1 cellular context compared by ENCODE assay signal in the genomic region with DNA sequence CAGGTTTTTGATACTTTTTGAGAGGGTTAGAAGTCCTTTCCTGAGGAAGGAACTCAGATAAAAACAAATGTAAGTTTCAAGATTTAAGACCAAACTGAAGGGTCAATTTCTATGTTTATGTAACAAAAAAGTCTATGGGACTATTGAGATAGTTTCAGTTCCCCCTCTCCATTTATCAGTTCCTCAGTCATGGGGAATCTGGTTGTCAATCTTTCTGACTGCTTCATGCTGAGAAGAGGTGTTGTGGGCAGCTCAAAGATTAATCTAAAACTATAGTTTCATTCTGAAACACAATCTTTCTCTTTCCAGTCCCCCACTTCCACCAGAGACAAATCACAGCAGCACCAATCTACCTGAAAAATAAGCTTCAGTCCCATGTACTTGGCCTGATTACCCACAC.
TF ChIP-seq lines count a peak whose summit lies in the region.

No MANE protein-coding gene starts in this region.

TF ChIP-seq in GM12878, 131 proteins besides CTCF, POLR2A, EP300 and RAD21 (continued from another document):
- TF ChIP-seq, protein P1, sequence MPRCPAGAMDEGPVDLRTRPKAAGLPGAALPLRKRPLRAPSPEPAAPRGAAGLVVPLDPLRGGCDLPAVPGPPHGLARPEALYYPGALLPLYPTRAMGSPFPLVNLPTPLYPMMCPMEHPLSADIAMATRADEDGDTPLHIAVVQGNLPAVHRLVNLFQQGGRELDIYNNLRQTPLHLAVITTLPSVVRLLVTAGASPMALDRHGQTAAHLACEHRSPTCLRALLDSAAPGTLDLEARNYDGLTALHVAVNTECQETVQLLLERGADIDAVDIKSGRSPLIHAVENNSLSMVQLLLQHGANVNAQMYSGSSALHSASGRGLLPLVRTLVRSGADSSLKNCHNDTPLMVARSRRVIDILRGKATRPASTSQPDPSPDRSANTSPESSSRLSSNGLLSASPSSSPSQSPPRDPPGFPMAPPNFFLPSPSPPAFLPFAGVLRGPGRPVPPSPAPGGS (IDR thresholded peaks at IDR 0.05; ENCODE audit: borderline replicate concordance, insufficient read depth, low read depth, low read length, poor library complexity, severe bottlenecking): no peak
- TF ChIP-seq SP1 (IDR thresholded peaks at IDR 0.05; ENCODE audit: low read depth, low read length): no peak
- TF ChIP-seq MTA3 (IDR thresholded peaks at IDR 0.05; ENCODE audit: borderline replicate concordance, low read length): no peak
- no peak for TF ChIP-seq BACH1 (IDR thresholded peaks at IDR 0.05; ENCODE audit: borderline replicate concordance)
- no peak for TF ChIP-seq POU2F2 (IDR thresholded peaks at IDR 0.05; ENCODE audit: borderline replicate concordance, low read depth, low read length)
- no peak for TF ChIP-seq CREM (IDR thresholded peaks at IDR 0.05; ENCODE audit: low read depth)
- TF ChIP-seq ZNF217 (IDR thresholded peaks at IDR 0.05): no peak
- TF ChIP-seq, protein P2, sequence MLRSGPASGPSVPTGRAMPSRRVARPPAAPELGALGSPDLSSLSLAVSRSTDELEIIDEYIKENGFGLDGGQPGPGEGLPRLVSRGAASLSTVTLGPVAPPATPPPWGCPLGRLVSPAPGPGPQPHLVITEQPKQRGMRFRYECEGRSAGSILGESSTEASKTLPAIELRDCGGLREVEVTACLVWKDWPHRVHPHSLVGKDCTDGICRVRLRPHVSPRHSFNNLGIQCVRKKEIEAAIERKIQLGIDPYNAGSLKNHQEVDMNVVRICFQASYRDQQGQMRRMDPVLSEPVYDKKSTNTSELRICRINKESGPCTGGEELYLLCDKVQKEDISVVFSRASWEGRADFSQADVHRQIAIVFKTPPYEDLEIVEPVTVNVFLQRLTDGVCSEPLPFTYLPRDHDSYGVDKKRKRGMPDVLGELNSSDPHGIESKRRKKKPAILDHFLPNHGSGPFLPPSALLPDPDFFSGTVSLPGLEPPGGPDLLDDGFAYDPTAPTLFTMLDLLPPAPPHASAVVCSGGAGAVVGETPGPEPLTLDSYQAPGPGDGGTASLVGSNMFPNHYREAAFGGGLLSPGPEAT (IDR thresholded peaks at IDR 0.05; ENCODE audit: low read depth): no peak
- TF ChIP-seq, protein P3, sequence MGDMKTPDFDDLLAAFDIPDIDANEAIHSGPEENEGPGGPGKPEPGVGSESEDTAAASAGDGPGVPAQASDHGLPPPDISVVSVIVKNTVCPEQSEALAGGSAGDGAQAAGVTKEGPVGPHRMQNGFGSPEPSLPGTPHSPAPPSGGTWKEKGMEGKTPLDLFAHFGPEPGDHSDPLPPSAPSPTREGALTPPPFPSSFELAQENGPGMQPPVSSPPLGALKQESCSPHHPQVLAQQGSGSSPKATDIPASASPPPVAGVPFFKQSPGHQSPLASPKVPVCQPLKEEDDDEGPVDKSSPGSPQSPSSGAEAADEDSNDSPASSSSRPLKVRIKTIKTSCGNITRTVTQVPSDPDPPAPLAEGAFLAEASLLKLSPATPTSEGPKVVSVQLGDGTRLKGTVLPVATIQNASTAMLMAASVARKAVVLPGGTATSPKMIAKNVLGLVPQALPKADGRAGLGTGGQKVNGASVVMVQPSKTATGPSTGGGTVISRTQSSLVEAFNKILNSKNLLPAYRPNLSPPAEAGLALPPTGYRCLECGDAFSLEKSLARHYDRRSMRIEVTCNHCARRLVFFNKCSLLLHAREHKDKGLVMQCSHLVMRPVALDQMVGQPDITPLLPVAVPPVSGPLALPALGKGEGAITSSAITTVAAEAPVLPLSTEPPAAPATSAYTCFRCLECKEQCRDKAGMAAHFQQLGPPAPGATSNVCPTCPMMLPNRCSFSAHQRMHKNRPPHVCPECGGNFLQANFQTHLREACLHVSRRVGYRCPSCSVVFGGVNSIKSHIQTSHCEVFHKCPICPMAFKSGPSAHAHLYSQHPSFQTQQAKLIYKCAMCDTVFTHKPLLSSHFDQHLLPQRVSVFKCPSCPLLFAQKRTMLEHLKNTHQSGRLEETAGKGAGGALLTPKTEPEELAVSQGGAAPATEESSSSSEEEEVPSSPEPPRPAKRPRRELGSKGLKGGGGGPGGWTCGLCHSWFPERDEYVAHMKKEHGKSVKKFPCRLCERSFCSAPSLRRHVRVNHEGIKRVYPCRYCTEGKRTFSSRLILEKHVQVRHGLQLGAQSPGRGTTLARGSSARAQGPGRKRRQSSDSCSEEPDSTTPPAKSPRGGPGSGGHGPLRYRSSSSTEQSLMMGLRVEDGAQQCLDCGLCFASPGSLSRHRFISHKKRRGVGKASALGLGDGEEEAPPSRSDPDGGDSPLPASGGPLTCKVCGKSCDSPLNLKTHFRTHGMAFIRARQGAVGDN (IDR thresholded peaks at IDR 0.05): no peak
- no peak for TF ChIP-seq RB1 (IDR thresholded peaks at IDR 0.05; ENCODE audit: borderline replicate concordance)
- TF ChIP-seq BRCA1 (IDR thresholded peaks at IDR 0.05; ENCODE audit: low read depth, low read length): no peak
- TF ChIP-seq RFX5 (IDR thresholded peaks at IDR 0.05; ENCODE audit: low read depth, low read length): no peak
- peak; percentile 65; the same call in 1 of the 2 replicates for TF ChIP-seq IRF4 (IDR thresholded peaks at IDR 0.05; ENCODE audit: low read depth, low read length)
- TF ChIP-seq, protein P4, sequence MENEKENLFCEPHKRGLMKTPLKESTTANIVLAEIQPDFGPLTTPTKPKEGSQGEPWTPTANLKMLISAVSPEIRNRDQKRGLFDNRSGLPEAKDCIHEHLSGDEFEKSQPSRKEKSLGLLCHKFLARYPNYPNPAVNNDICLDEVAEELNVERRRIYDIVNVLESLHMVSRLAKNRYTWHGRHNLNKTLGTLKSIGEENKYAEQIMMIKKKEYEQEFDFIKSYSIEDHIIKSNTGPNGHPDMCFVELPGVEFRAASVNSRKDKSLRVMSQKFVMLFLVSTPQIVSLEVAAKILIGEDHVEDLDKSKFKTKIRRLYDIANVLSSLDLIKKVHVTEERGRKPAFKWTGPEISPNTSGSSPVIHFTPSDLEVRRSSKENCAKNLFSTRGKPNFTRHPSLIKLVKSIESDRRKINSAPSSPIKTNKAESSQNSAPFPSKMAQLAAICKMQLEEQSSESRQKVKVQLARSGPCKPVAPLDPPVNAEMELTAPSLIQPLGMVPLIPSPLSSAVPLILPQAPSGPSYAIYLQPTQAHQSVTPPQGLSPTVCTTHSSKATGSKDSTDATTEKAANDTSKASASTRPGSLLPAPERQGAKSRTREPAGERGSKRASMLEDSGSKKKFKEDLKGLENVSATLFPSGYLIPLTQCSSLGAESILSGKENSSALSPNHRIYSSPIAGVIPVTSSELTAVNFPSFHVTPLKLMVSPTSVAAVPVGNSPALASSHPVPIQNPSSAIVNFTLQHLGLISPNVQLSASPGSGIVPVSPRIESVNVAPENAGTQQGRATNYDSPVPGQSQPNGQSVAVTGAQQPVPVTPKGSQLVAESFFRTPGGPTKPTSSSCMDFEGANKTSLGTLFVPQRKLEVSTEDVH (IDR thresholded peaks at IDR 0.05; ENCODE audit: low read depth, partially characterized antibody): no peak
- TF ChIP-seq EED (IDR thresholded peaks at IDR 0.05; ENCODE audit: low read depth): no peak
- TF ChIP-seq, protein P5, sequence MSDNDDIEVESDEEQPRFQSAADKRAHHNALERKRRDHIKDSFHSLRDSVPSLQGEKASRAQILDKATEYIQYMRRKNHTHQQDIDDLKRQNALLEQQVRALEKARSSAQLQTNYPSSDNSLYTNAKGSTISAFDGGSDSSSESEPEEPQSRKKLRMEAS (IDR thresholded peaks at IDR 0.05; ENCODE audit: low read depth, low read length): no peak
- TF ChIP-seq CBX5 (IDR thresholded peaks at IDR 0.05; ENCODE audit: low read depth): no peak
- TF ChIP-seq, protein P6, sequence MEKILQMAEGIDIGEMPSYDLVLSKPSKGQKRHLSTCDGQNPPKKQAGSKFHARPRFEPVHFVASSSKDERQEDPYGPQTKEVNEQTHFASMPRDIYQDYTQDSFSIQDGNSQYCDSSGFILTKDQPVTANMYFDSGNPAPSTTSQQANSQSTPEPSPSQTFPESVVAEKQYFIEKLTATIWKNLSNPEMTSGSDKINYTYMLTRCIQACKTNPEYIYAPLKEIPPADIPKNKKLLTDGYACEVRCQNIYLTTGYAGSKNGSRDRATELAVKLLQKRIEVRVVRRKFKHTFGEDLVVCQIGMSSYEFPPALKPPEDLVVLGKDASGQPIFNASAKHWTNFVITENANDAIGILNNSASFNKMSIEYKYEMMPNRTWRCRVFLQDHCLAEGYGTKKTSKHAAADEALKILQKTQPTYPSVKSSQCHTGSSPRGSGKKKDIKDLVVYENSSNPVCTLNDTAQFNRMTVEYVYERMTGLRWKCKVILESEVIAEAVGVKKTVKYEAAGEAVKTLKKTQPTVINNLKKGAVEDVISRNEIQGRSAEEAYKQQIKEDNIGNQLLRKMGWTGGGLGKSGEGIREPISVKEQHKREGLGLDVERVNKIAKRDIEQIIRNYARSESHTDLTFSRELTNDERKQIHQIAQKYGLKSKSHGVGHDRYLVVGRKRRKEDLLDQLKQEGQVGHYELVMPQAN (conservative IDR thresholded peaks at IDR 0.05): no peak
- TF ChIP-seq, protein P7, sequence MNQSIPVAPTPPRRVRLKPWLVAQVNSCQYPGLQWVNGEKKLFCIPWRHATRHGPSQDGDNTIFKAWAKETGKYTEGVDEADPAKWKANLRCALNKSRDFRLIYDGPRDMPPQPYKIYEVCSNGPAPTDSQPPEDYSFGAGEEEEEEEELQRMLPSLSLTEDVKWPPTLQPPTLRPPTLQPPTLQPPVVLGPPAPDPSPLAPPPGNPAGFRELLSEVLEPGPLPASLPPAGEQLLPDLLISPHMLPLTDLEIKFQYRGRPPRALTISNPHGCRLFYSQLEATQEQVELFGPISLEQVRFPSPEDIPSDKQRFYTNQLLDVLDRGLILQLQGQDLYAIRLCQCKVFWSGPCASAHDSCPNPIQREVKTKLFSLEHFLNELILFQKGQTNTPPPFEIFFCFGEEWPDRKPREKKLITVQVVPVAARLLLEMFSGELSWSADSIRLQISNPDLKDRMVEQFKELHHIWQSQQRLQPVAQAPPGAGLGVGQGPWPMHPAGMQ (IDR thresholded peaks at IDR 0.05; ENCODE audit: borderline replicate concordance): no peak
- no peak for TF ChIP-seq ATF7 (IDR thresholded peaks at IDR 0.05; ENCODE audit: low read depth)
- no peak for TF ChIP-seq EZH2 (IDR thresholded peaks at IDR 0.05; ENCODE audit: borderline replicate concordance, control insufficient read depth, low read depth, low read length)
- no peak for TF ChIP-seq NFYA (IDR thresholded peaks at IDR 0.05; ENCODE audit: borderline replicate concordance, low read depth, low read length)
- no peak for TF ChIP-seq PML (IDR thresholded peaks at IDR 0.05; ENCODE audit: low read length)
- TF ChIP-seq, protein P8, sequence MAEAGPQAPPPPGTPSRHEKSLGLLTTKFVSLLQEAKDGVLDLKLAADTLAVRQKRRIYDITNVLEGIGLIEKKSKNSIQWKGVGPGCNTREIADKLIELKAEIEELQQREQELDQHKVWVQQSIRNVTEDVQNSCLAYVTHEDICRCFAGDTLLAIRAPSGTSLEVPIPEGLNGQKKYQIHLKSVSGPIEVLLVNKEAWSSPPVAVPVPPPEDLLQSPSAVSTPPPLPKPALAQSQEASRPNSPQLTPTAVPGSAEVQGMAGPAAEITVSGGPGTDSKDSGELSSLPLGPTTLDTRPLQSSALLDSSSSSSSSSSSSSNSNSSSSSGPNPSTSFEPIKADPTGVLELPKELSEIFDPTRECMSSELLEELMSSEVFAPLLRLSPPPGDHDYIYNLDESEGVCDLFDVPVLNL (IDR thresholded peaks at IDR 0.05; ENCODE audit: low read depth, low read length): no peak
- TF ChIP-seq LARP7 (IDR thresholded peaks at IDR 0.05): no peak
- TF ChIP-seq MTA2 (IDR thresholded peaks at IDR 0.05; ENCODE audit: low read depth): peak; percentile 16; the same call in 1 of the 2 replicates
- TF ChIP-seq SUPT20H (IDR thresholded peaks at IDR 0.05; ENCODE audit: borderline replicate concordance, control insufficient read depth, low read depth, low read length): no peak
- TF ChIP-seq CEBPB (IDR thresholded peaks at IDR 0.05; ENCODE audit: borderline replicate concordance in 1 of 2, low read depth in 2 of 2, low read length in 2 of 2): no peak
- no peak for TF ChIP-seq SUZ12 (IDR thresholded peaks at IDR 0.05; ENCODE audit: unreplicated experiment)
- TF ChIP-seq CHD4 (IDR thresholded peaks at IDR 0.05): no peak
- no peak for TF ChIP-seq NR2C2 (IDR thresholded peaks at IDR 0.05; ENCODE audit: borderline replicate concordance, control insufficient read depth, insufficient read length, low read depth)
- TF ChIP-seq, protein P9, sequence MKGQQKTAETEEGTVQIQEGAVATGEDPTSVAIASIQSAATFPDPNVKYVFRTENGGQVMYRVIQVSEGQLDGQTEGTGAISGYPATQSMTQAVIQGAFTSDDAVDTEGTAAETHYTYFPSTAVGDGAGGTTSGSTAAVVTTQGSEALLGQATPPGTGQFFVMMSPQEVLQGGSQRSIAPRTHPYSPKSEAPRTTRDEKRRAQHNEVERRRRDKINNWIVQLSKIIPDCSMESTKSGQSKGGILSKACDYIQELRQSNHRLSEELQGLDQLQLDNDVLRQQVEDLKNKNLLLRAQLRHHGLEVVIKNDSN (IDR thresholded peaks at IDR 0.05; ENCODE audit: borderline replicate concordance, extremely low read length, insufficient read depth, low read depth, low read length): no peak
- no peak for TF ChIP-seq SMC3 (IDR thresholded peaks at IDR 0.05; ENCODE audit: borderline replicate concordance, low read length)
- TF ChIP-seq TAF1 (IDR thresholded peaks at IDR 0.05; ENCODE audit: borderline replicate concordance, low read depth, low read length): no peak
- no peak for TF ChIP-seq ZNF274 (IDR thresholded peaks at IDR 0.05; ENCODE audit: insufficient read depth, insufficient read length)
- TF ChIP-seq, protein P10, sequence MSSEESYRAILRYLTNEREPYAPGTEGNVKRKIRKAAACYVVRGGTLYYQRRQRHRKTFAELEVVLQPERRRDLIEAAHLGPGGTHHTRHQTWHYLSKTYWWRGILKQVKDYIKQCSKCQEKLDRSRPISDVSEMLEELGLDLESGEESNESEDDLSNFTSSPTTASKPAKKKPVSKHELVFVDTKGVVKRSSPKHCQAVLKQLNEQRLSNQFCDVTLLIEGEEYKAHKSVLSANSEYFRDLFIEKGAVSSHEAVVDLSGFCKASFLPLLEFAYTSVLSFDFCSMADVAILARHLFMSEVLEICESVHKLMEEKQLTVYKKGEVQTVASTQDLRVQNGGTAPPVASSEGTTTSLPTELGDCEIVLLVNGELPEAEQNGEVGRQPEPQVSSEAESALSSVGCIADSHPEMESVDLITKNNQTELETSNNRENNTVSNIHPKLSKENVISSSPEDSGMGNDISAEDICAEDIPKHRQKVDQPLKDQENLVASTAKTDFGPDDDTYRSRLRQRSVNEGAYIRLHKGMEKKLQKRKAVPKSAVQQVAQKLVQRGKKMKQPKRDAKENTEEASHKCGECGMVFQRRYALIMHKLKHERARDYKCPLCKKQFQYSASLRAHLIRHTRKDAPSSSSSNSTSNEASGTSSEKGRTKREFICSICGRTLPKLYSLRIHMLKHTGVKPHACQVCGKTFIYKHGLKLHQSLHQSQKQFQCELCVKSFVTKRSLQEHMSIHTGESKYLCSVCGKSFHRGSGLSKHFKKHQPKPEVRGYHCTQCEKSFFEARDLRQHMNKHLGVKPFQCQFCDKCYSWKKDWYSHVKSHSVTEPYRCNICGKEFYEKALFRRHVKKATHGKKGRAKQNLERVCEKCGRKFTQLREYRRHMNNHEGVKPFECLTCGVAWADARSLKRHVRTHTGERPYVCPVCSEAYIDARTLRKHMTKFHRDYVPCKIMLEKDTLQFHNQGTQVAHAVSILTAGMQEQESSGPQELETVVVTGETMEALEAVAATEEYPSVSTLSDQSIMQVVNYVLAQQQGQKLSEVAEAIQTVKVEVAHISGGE (CRISPR knock-in tag; IDR thresholded peaks at IDR 0.05): no peak
- no peak for TF ChIP-seq KLF5 (IDR thresholded peaks at IDR 0.05; ENCODE audit: partially characterized antibody)
